Comparison of ENCODE assay signal across 14 cellular contexts in genomic region chr2:217249086-217249485, GRCh38.
DNase-seq lines count a peak whose midpoint lies in the region; ATAC-seq and TF ChIP-seq lines count a peak whose summit lies in the region.
"Had no signal": no experiment of that assay in that cellular context is flagged by ENCODE, and none has a peak within 500 bp of the region (broad histone marks: within the 10 kb centered on the region; RNA-seq: fewer than 3 reads in every experiment).

No MANE protein-coding gene starts in this region.

- ATAC-seq in Right ventricle myocardium superior (ENCODE audit: poor library complexity): no peak
- no peak for ATAC-seq in gastrocnemius medialis
- ATAC-seq: natural killer cell had no signal

- H3K4me1 ChIP-seq in left ventricle myocardium inferior (peaks cover 29% of the 10 kb centered on the region), gastrocnemius medialis (peaks cover 37 to 42% of the 10 kb centered on the region in 2 donors)

- DNase-seq in left ventricle myocardium inferior (no peak), Right ventricle myocardium superior (no peak), gastrocnemius medialis (no peak), SIG-M5 (lab: John Stamatoyannopoulos, UW) (no peak), nephron progenitor cell (no peak)
- DNase-seq in activated CD4-positive, alpha-beta T cell treated with anti-CD3 and anti-CD28 coated beads, Interleukin-2, amount 50 U/mL, for 4 hours: no peak
- no peak for DNase-seq in activated CD4-positive, alpha-beta T cell treated with anti-CD3 and anti-CD28 coated beads, Interleukin-2, amount 10 ng/mL, durations not matched to agents 7 days and 5 days
- DNase-seq: activated naive CD4-positive, alpha-beta T cell treated with anti-CD3 and anti-CD28 coated beads, Interleukin-2, amount 10 ng/mL, durations not matched to agents 7 days and 5 days; natural killer cell; NCI-H526 treated with DMSO at 0.1 percent for 48 hours had no signal

- CTCF ChIA-PET in activated CD4-positive, alpha-beta T cell treated with anti-CD3 and anti-CD28 coated beads, Interleukin-2, amount 10 ng/mL, durations not matched to agents 7 days and 5 days (lab: Charles Lee): no interaction called here

- no peak overlapping the region for H3K4me3 Mint-ChIP-seq in activated CD4-positive, alpha-beta T cell treated with anti-CD3 and anti-CD28 coated beads, Interleukin-2, amount 10 ng/mL, durations not matched to agents 7 days and 5 days
- H3K4me3 Mint-ChIP-seq in nephron progenitor cell: no peak overlapping the region
- H3K4me3 Mint-ChIP-seq: activated naive CD4-positive, alpha-beta T cell treated with anti-CD3 and anti-CD28 coated beads, Interleukin-2, amount 10 ng/mL, durations not matched to agents 7 days and 5 days; brain; natural killer cell had no signal

- no peaks in the 10 kb centered on the region for H3K36me3 Mint-ChIP-seq in activated CD4-positive, alpha-beta T cell treated with anti-CD3 and anti-CD28 coated beads, Interleukin-2, amount 10 ng/mL, durations not matched to agents 7 days and 5 days (ENCODE audit: low read depth)
- H3K36me3 Mint-ChIP-seq in nephron progenitor cell (ENCODE audit: low read depth): no peaks in the 10 kb centered on the region
- H3K36me3 Mint-ChIP-seq: activated naive CD4-positive, alpha-beta T cell treated with anti-CD3 and anti-CD28 coated beads, Interleukin-2, amount 10 ng/mL, durations not matched to agents 7 days and 5 days; brain; natural killer cell had no signal

- no peaks in the 10 kb centered on the region for H3K27me3 ChIP-seq in left ventricle myocardium inferior (ENCODE audit: low read depth)
- no peaks in the 10 kb centered on the region for H3K27me3 ChIP-seq in layer of hippocampus (ENCODE audit: control insufficient read depth, insufficient read depth, low read length)
- no peaks in the 10 kb centered on the region for H3K27me3 ChIP-seq in gastrocnemius medialis

- no peak for TF ChIP-seq CTCF in left ventricle myocardium inferior (IDR thresholded peaks at IDR 0.05; ENCODE audit: borderline replicate concordance)
- no peak for TF ChIP-seq CTCF in gastrocnemius medialis (IDR thresholded peaks at IDR 0.05 in 4 of 5, conservative IDR thresholded peaks at IDR 0.05 in 1 of 5)
- no peak for TF ChIP-seq CTCF in nephron progenitor cell (IDR thresholded peaks at IDR 0.05)

- in situ Hi-C loops in gastrocnemius medialis (cut with MboI; ENCODE audit: low sequenced_read_pairs in 4 of 4): no loop called here

- no peak for TF ChIP-seq POLR2A in gastrocnemius medialis (IDR thresholded peaks at IDR 0.05)

- H3K27ac ChIP-seq in left ventricle myocardium inferior (replicated peaks) (peak overlapping the region; percentile 81), layer of hippocampus (ENCODE audit: low read depth, low read length) (peak overlapping the region; percentile 54), gastrocnemius medialis (peak overlapping the region; percentile 76 to 89 (median 82))

- POLR2A ChIA-PET in activated CD4-positive, alpha-beta T cell treated with anti-CD3 and anti-CD28 coated beads, Interleukin-2, amount 10 ng/mL, durations not matched to agents 7 days and 5 days (lab: Charles Lee): no interaction called here

- peaks cover 2% of the 10 kb centered on the region for H3K4me1 Mint-ChIP-seq in activated CD4-positive, alpha-beta T cell treated with anti-CD3 and anti-CD28 coated beads, Interleukin-2, amount 10 ng/mL, durations not matched to agents 7 days and 5 days
- peaks cover 21% of the 10 kb centered on the region for H3K4me1 Mint-ChIP-seq in nephron progenitor cell
- H3K4me1 Mint-ChIP-seq: activated naive CD4-positive, alpha-beta T cell treated with anti-CD3 and anti-CD28 coated beads, Interleukin-2, amount 10 ng/mL, durations not matched to agents 7 days and 5 days; natural killer cell had no signal

- H3K36me3 ChIP-seq in left ventricle myocardium inferior (no peaks in the 10 kb centered on the region), gastrocnemius medialis (no peaks in the 10 kb centered on the region)
- H3K36me3 ChIP-seq: left lung had no signal

- intact Hi-C loops in left ventricle myocardium inferior (cut with micrococcal nuclease) (no loop called here), Right ventricle myocardium superior (cut with DNase I) (no loop called here), gastrocnemius medialis (cut with DNase I; ENCODE audit: low total_unique reads) (loop anchor here (5.0 kb wide), 1 partner anchor 567 kb away; no protein-coding TSS in a partner anchor)

- no peaks in the 10 kb centered on the region for H3K9me3 Mint-ChIP-seq in activated CD4-positive, alpha-beta T cell treated with anti-CD3 and anti-CD28 coated beads, Interleukin-2, amount 10 ng/mL, durations not matched to agents 7 days and 5 days
- H3K9me3 Mint-ChIP-seq in nephron progenitor cell: no peaks in the 10 kb centered on the region
- H3K9me3 Mint-ChIP-seq: activated naive CD4-positive, alpha-beta T cell treated with anti-CD3 and anti-CD28 coated beads, Interleukin-2, amount 10 ng/mL, durations not matched to agents 7 days and 5 days; natural killer cell had no signal

- no peak overlapping the region for H3K27ac Mint-ChIP-seq in activated CD4-positive, alpha-beta T cell treated with anti-CD3 and anti-CD28 coated beads, Interleukin-2, amount 10 ng/mL, durations not matched to agents 7 days and 5 days
- H3K27ac Mint-ChIP-seq in nephron progenitor cell: no peak overlapping the region
- H3K27ac Mint-ChIP-seq: activated naive CD4-positive, alpha-beta T cell treated with anti-CD3 and anti-CD28 coated beads, Interleukin-2, amount 10 ng/mL, durations not matched to agents 7 days and 5 days; brain; natural killer cell had no signal

- H3K9me3 ChIP-seq in left ventricle myocardium inferior (replicated peaks): no peaks in the 10 kb centered on the region
- no peaks in the 10 kb centered on the region for H3K9me3 ChIP-seq in gastrocnemius medialis
- H3K9me3 ChIP-seq: left lung, SK-N-SH had no signal

- H3K27me3 Mint-ChIP-seq in activated CD4-positive, alpha-beta T cell treated with anti-CD3 and anti-CD28 coated beads, Interleukin-2, amount 10 ng/mL, durations not matched to agents 7 days and 5 days: peaks cover 14% of the 10 kb centered on the region
- H3K27me3 Mint-ChIP-seq in nephron progenitor cell (ENCODE audit: low read depth, poor library complexity): peaks cover 10% of the 10 kb centered on the region

- H3K4me3 ChIP-seq in left ventricle myocardium inferior: no peak overlapping the region
- H3K4me3 ChIP-seq in gastrocnemius medialis: no peak overlapping the region
- H3K4me3 ChIP-seq: left lung had no signal
